In the genomic region with DNA sequence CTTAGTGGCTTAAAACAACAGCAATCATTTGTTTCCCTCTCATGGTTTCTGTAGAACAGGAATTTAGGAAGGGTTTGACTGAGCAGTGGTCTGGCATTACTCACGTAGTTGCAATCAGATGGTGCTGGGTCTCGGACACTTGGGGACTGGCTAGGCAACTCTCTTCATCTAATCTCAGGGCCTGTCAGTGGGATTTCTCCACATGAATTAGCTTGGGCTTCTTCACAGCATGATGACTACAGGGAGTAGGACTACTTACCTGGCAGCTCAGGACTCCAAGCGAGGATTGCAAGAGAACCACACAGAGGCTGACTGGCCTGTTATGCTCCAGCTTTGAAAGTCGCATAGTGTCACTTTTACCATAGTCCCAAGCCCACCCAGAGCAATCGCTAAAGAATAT, we compare ENCODE assay signal across 1 cellular context.
TF ChIP-seq lines count a peak whose summit lies in the region.

No MANE protein-coding gene starts in this region.

TF ChIP-seq in GM23338, 12 proteins besides CTCF, POLR2A, EP300 and RAD21 (continued from another document):
- TF ChIP-seq, protein P1, sequence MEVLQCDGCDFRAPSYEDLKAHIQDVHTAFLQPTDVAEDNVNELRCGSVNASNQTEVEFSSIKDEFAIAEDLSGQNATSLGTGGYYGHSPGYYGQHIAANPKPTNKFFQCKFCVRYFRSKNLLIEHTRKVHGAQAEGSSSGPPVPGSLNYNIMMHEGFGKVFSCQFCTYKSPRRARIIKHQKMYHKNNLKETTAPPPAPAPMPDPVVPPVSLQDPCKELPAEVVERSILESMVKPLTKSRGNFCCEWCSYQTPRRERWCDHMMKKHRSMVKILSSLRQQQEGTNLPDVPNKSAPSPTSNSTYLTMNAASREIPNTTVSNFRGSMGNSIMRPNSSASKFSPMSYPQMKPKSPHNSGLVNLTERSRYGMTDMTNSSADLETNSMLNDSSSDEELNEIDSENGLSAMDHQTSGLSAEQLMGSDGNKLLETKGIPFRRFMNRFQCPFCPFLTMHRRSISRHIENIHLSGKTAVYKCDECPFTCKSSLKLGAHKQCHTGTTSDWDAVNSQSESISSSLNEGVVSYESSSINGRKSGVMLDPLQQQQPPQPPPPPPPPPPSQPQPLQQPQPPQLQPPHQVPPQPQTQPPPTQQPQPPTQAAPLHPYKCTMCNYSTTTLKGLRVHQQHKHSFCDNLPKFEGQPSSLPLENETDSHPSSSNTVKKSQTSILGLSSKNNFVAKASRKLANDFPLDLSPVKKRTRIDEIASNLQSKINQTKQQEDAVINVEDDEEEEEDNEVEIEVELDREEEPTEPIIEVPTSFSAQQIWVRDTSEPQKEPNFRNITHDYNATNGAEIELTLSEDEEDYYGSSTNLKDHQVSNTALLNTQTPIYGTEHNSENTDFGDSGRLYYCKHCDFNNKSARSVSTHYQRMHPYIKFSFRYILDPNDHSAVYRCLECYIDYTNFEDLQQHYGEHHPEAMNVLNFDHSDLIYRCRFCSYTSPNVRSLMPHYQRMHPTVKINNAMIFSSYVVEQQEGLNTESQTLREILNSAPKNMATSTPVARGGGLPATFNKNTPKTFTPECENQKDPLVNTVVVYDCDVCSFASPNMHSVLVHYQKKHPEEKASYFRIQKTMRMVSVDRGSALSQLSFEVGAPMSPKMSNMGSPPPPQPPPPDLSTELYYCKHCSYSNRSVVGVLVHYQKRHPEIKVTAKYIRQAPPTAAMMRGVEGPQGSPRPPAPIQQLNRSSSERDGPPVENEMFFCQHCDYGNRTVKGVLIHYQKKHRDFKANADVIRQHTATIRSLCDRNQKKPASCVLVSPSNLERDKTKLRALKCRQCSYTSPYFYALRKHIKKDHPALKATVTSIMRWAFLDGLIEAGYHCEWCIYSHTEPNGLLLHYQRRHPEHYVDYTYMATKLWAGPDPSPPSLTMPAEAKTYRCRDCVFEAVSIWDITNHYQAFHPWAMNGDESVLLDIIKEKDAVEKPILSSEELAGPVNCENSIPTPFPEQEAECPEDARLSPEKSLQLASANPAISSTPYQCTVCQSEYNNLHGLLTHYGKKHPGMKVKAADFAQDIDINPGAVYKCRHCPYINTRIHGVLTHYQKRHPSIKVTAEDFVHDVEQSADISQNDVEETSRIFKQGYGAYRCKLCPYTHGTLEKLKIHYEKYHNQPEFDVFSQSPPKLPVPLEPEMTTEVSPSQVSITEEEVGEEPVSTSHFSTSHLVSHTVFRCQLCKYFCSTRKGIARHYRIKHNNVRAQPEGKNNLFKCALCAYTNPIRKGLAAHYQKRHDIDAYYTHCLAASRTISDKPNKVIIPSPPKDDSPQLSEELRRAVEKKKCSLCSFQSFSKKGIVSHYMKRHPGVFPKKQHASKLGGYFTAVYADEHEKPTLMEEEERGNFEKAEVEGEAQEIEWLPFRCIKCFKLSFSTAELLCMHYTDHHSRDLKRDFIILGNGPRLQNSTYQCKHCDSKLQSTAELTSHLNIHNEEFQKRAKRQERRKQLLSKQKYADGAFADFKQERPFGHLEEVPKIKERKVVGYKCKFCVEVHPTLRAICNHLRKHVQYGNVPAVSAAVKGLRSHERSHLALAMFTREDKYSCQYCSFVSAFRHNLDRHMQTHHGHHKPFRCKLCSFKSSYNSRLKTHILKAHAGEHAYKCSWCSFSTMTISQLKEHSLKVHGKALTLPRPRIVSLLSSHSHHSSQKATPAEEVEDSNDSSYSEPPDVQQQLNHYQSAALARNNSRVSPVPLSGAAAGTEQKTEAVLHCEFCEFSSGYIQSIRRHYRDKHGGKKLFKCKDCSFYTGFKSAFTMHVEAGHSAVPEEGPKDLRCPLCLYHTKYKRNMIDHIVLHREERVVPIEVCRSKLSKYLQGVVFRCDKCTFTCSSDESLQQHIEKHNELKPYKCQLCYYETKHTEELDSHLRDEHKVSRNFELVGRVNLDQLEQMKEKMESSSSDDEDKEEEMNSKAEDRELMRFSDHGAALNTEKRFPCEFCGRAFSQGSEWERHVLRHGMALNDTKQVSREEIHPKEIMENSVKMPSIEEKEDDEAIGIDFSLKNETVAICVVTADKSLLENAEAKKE (CRISPR knock-in tag; IDR thresholded peaks at IDR 0.05), result peak; percentile 46; the same call in 1 of the 2 replicates
TF ChIP-seq in GM23338: peak in this region for 1.
